In genomic region chr15:97984157-97984556, GRCh38 we compare ENCODE assay signal across 1 cellular context.
A peak's percentile ranks its signal among the peaks of the same experiment; 100 is the strongest.
TF ChIP-seq lines count a peak whose summit lies in the region.

No MANE protein-coding gene starts in this region.

TF ChIP-seq in K562, 482 proteins besides CTCF, POLR2A, EP300 and RAD21:
- TF ChIP-seq CEBPG (CRISPR knock-in tag; IDR thresholded peaks at IDR 0.05) (no peak), CEBPG (tag; conservative IDR thresholded peaks at IDR 0.05 in 1 of 2, IDR thresholded peaks at IDR 0.05 in 1 of 2) (peak; percentile 36 to 73; a peak in 3 of 4 replicates), GTF3C2 (IDR thresholded peaks at IDR 0.05; ENCODE audit: borderline replicate concordance, extremely low read depth, insufficient read length) (no peak), HOMEZ (CRISPR knock-in tag; IDR thresholded peaks at IDR 0.05) (no peak), CEBPB (tag; IDR thresholded peaks at IDR 0.05) (peak; percentile 8; the same call in 1 of the 2 replicates), GTF2F1 (IDR thresholded peaks at IDR 0.05; ENCODE audit: low read depth, low read length) (no peak), PBX2 (CRISPR knock-in tag; IDR thresholded peaks at IDR 0.05; ENCODE audit: low read depth) (no peak), PBX2 (tag; conservative IDR thresholded peaks at IDR 0.05; ENCODE audit: low read depth) (0 out of 2 replicates have a peak, but pooled peaks have one; percentile 13)
